Comparison of ENCODE assay signal across 23 cellular contexts in the genomic region with DNA sequence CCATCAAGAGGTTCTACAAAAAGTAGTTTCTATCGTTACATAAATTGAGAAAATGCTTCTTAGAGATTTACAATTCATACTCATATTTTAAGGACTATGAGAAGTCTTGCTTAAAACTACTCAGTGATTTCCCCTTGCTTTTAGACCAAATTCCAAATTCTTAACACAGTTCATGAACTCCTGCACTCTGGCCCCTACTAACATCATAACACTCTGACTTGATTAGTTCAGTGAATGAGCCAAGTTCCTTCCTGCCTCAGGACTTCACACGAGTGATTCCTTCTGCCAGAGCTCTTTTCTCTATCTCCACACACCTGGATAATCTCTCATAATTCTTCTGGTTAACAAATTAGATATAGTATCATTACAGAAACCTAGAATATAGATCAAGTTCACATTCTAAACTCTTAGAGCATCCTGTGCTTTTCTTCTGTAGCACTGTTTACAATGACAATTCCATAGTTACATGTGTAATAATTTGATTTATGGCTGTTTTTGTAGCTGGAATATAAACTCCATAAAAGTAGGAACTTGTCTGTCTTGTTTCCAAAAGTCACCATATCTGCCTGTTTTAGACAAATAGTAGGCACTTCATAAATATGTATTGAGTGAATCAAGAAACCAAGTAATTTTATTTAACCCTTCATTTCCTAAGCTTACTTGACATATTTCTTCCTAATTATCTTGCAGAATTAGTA. TPM values are rescaled to one million over a fixed set of nuclear protein-coding genes. Genes with fewer than 3 reads are reported as not detected.
DNase-seq lines count a peak whose midpoint lies in the region; ATAC-seq and TF ChIP-seq lines count a peak whose summit lies in the region.
"Had no signal": no experiment of that assay in that cellular context is flagged by ENCODE, and none has a peak within 500 bp of the region (broad histone marks: within the 10 kb centered on the region; RNA-seq: fewer than 3 reads in every experiment).

No MANE protein-coding gene starts in this region.

- H3K27me3 ChIP-seq in sigmoid colon (no peaks in the 10 kb centered on the region), upper lobe of right lung (no peaks in the 10 kb centered on the region)

- TF ChIP-seq CTCF in VCaP (conservative IDR thresholded peaks at IDR 0.05) (no peak), mucosa of descending colon (IDR thresholded peaks at IDR 0.05) (no peak), sigmoid colon (IDR thresholded peaks at IDR 0.05) (no peak), Calu3 (IDR thresholded peaks at IDR 0.05; ENCODE audit: unreplicated experiment) (no peak), upper lobe of right lung (IDR thresholded peaks at IDR 0.05) (no peak)

- H3K9me3 Mint-ChIP-seq in Calu3 (ENCODE audit: low read depth, unreplicated experiment), result no peaks in the 10 kb centered on the region
- H3K9me3 Mint-ChIP-seq: GM23338, HFFc6 had no signal

- H3K9me3 ChIP-seq in mucosa of descending colon (no peaks in the 10 kb centered on the region), sigmoid colon (no peaks in the 10 kb centered on the region), upper lobe of right lung (no peaks in the 10 kb centered on the region)

- H3K27ac ChIP-seq in VCaP (peak overlapping the region; percentile 74), sigmoid colon (peak overlapping the region in 3 of 4 donors; percentile 32 to 60 (median 59)), upper lobe of right lung (no peak overlapping the region)
- H3K27ac ChIP-seq: HL-60, SK-N-MC had no signal

- WGBS in sigmoid colon, 2 donors, result 1 to 11% methylated on average over 2 of the region's 2 CpGs

- TF ChIP-seq EP300 in sigmoid colon (IDR thresholded peaks at IDR 0.05), result peak in 2 of 4 donors; percentile 25 to 27

- TF ChIP-seq POLR2A in sigmoid colon (IDR thresholded peaks at IDR 0.05), result no peak

- BruUV-seq in Calu3 (replicated peaks; lab: Mats Ljungman, UMichigan), result no TSS peak

- intact Hi-C loops in mucosa of descending colon (cut with DNase I, micrococcal nuclease) (no loop called here), sigmoid colon (cut with DNase I) (no loop called here), Calu3 (cut with micrococcal nuclease; ENCODE audit: unreplicated experiment) (no loop called here), upper lobe of right lung (cut with DNase I) (no loop called here)

- H3K36me3 Mint-ChIP-seq in Calu3 (ENCODE audit: insufficient read depth, unreplicated experiment), result no peaks in the 10 kb centered on the region

- peak; percentile 48 for DNase-seq in left kidney (ENCODE audit: low read depth, low spot score)
- peak in 1 of 3 donors; percentile 23 for DNase-seq in mucosa of descending colon
- DNase-seq in sigmoid colon, result no peak
- DNase-seq in Calu3, result no peak
- no peak for DNase-seq in activated CD8-positive, alpha-beta memory T cell treated with anti-CD3 and anti-CD28 coated beads for 24 hours
- DNase-seq in upper lobe of right lung, result no peak
- DNase-seq: DMS79 treated with DMSO at 0.1 percent for 48 hours, GF-D8, H9, HFFc6, NCI-H1092, NCI-H1417 treated with DMSO at 0.1 percent for 48 hours, NCI-H1694 treated with DMSO at 0.1 percent for 48 hours, NCI-H2081, NCI-H2171 treated with DMSO at 0.1 percent for 48 hours, NCI-H524 treated with DMSO at 0.1 percent for 48 hours, NCI-H774, SIG-M5 had no signal

- H3K36me3 ChIP-seq in mucosa of descending colon (ENCODE audit: low read depth) (no peaks in the 10 kb centered on the region), sigmoid colon (no peaks in the 10 kb centered on the region), upper lobe of right lung (no peaks in the 10 kb centered on the region)

- peaks cover 11% of the 10 kb centered on the region for H3K4me1 ChIP-seq in mucosa of descending colon (ENCODE audit: low read depth)
- H3K4me1 ChIP-seq in sigmoid colon, result peaks cover 0 to 38% (median 27%) of the 10 kb centered on the region in 4 donors
- no peaks in the 10 kb centered on the region for H3K4me1 ChIP-seq in upper lobe of right lung

- no peaks in the 10 kb centered on the region for H3K27me3 Mint-ChIP-seq in Calu3 (ENCODE audit: unreplicated experiment)

- H3K4me3 ChIP-seq in mucosa of descending colon, result no peak overlapping the region
- no peak overlapping the region for H3K4me3 ChIP-seq in sigmoid colon
- H3K4me3 ChIP-seq in upper lobe of right lung, result no peak overlapping the region
- H3K4me3 ChIP-seq: GM23338, SK-N-MC had no signal

- peak; percentile 48 for ATAC-seq in mucosa of descending colon
- ATAC-seq in HG03378 (IDR thresholded peaks at IDR 0.05; ENCODE audit: unreplicated experiment), result no peak
- ATAC-seq in upper lobe of right lung, result no peak
- ATAC-seq: GM23338 had no signal

- H3K4me1 Mint-ChIP-seq in Calu3 (ENCODE audit: low read depth, unreplicated experiment), result peaks cover 6% of the 10 kb centered on the region
- H3K4me1 Mint-ChIP-seq: GM23338, H9 had no signal

- CTCF ChIA-PET in Calu3 (lab: Charles Lee), result no interaction called here

- no peak overlapping the region for H3K4me3 Mint-ChIP-seq in Calu3 (ENCODE audit: low read depth, unreplicated experiment)
- H3K4me3 Mint-ChIP-seq: GM23338, H9, HFFc6 had no signal

- no peak overlapping the region for H3K27ac Mint-ChIP-seq in Calu3 (ENCODE audit: unreplicated experiment)
- H3K27ac Mint-ChIP-seq: GM23338, H9, HFFc6 had no signal

RNA-seq across cellular contexts. Expression of a gene that starts 59.9 kb away (rescaled TPM):
- total RNA-seq in mucosa of descending colon (1 to 10 TPM; 1.0 to 8.0 (median 2.3) TPM), sigmoid colon (1 to 10 TPM in 1 of 4 donors, under 1 TPM in 1, not detected in 2; 0.36 to 1.9 TPM), Calu3 (2022) (25.3 and 33.1 TPM in 2 replicates), upper lobe of right lung (0.64 TPM)
- 1 to 10 TPM; 1.8 to 8.4 (median 4.6) TPM for polyA plus RNA-seq in sigmoid colon
